ENCODE assay signal across 12 cellular contexts in genomic region chr14:73695997-73696396, GRCh38. TPM values are rescaled to one million over a fixed set of nuclear protein-coding genes. Genes with fewer than 3 reads are reported as not detected.
DNase-seq lines count a peak whose midpoint lies in the region; ATAC-seq and TF ChIP-seq lines count a peak whose summit lies in the region.
"Had no signal": no experiment of that assay in that cellular context is flagged by ENCODE, and none has a peak within 500 bp of the region (broad histone marks: within the 10 kb centered on the region; RNA-seq: fewer than 3 reads in every experiment).

No MANE protein-coding gene starts in this region.

- peak overlapping the region; percentile 69 for H3K27ac Mint-ChIP-seq in activated CD4-positive, alpha-beta memory T cell treated with anti-CD3 and anti-CD28 coated beads, Interleukin-2, amount 10 ng/mL, durations not matched to agents 7 days and 5 days
- H3K27ac Mint-ChIP-seq: WTC11 had no signal

- no peaks in the 10 kb centered on the region for H3K27me3 Mint-ChIP-seq in activated CD4-positive, alpha-beta memory T cell treated with anti-CD3 and anti-CD28 coated beads, Interleukin-2, amount 10 ng/mL, durations not matched to agents 7 days and 5 days

- ATAC-seq in GM19395 (IDR thresholded peaks at IDR 0.05; ENCODE audit: unreplicated experiment) (peak; percentile 61), HG02981 (IDR thresholded peaks at IDR 0.05; ENCODE audit: unreplicated experiment) (peak; percentile 58), GM19328 (IDR thresholded peaks at IDR 0.05; ENCODE audit: unreplicated experiment) (no peak)
- ATAC-seq: WTC11 had no signal

- H3K4me1 Mint-ChIP-seq in activated CD4-positive, alpha-beta memory T cell treated with anti-CD3 and anti-CD28 coated beads, Interleukin-2, amount 10 ng/mL, durations not matched to agents 7 days and 5 days, result peaks cover 36% of the 10 kb centered on the region
- H3K4me1 Mint-ChIP-seq: WTC11 had no signal

- peak; percentile 44 for DNase-seq in GM10266 (ENCODE audit: extremely low spot score)
- no peak for DNase-seq in activated CD4-positive, alpha-beta memory T cell treated with anti-CD3 and anti-CD28 coated beads, Interleukin-2, amount 10 ng/mL, durations not matched to agents 7 days and 5 days
- no peak for DNase-seq in stimulated activated CD4-positive, alpha-beta T cell treated with anti-CD3 and anti-CD28 coated beads, Interleukin-1b, Interleukin-23, amount 100 ng/mL, for 48 hours
- no peak for DNase-seq in putamen (ENCODE audit: low spot score)
- DNase-seq in NCI-H1048 (lab: John Stamatoyannopoulos, UW), result no peak
- DNase-seq: KBM-7, NCI-H748 treated with DMSO at 0.1 percent for 48 hours, tibial artery had no signal

- peaks cover 3% of the 10 kb centered on the region for H3K36me3 Mint-ChIP-seq in activated CD4-positive, alpha-beta memory T cell treated with anti-CD3 and anti-CD28 coated beads, Interleukin-2, amount 10 ng/mL, durations not matched to agents 7 days and 5 days (ENCODE audit: low read depth)

- no peaks in the 10 kb centered on the region for H3K9me3 Mint-ChIP-seq in activated CD4-positive, alpha-beta memory T cell treated with anti-CD3 and anti-CD28 coated beads, Interleukin-2, amount 10 ng/mL, durations not matched to agents 7 days and 5 days
- H3K9me3 Mint-ChIP-seq: WTC11 had no signal

- no peak overlapping the region for H3K4me3 Mint-ChIP-seq in activated CD4-positive, alpha-beta memory T cell treated with anti-CD3 and anti-CD28 coated beads, Interleukin-2, amount 10 ng/mL, durations not matched to agents 7 days and 5 days
- H3K4me3 Mint-ChIP-seq: WTC11 had no signal

- POLR2A ChIA-PET in activated CD4-positive, alpha-beta memory T cell treated with anti-CD3 and anti-CD28 coated beads, Interleukin-2, amount 10 ng/mL, durations not matched to agents 7 days and 5 days (lab: Charles Lee), result interaction anchor here (1.5 to 2.3 kb wide), 3 partner anchors 9 to 58 kb away, joined by 3 to 17 read pairs (median 3); no protein-coding TSS in a partner anchor

- CTCF ChIA-PET in activated CD4-positive, alpha-beta memory T cell treated with anti-CD3 and anti-CD28 coated beads, Interleukin-2, amount 10 ng/mL, durations not matched to agents 7 days and 5 days (lab: Charles Lee), result no interaction called here

- TF ChIP-seq CTCF in GM10266 (IDR thresholded peaks at IDR 0.05; ENCODE audit: control insufficient read depth, insufficient read depth, low read depth, missing control alignments), result no peak

RNA-seq across cellular contexts. Expression of gene PNMA1, which starts 18.2 kb away (rescaled TPM):
- 10 to 100 TPM; 28.2 to 30.0 TPM for total RNA-seq in activated CD4-positive, alpha-beta memory T cell treated with anti-CD3 and anti-CD28 coated beads, Interleukin-2, amount 10 ng/mL, durations not matched to agents 7 days and 5 days

RNA-seq across cellular contexts. Expression of gene DNAL1, which starts 51.2 kb away (rescaled TPM):
- 1 to 10 TPM; 6.8 to 7.2 TPM for total RNA-seq in activated CD4-positive, alpha-beta memory T cell treated with anti-CD3 and anti-CD28 coated beads, Interleukin-2, amount 10 ng/mL, durations not matched to agents 7 days and 5 days
